Comparison of ENCODE assay signal across 10 cellular contexts in genomic region chr12:111030800-111031199, GRCh38. TPM values are rescaled to one million over a fixed set of nuclear protein-coding genes. Genes with fewer than 3 reads are reported as not detected.
"Had no signal": no experiment of that assay in that cellular context is flagged by ENCODE, and none has a peak within 500 bp of the region (broad histone marks: within the 10 kb centered on the region; RNA-seq: fewer than 3 reads in every experiment).

No MANE protein-coding gene starts in this region.

- H3K36me3 ChIP-seq: HAP-1 had no signal

- DNase-seq: GM23248, GOT3, H7, IMR-90, KG1 had no signal

- H2AFZ ChIP-seq: GM23248 had no signal

- H3K4me3 ChIP-seq: GM23248, HAP-1, K562 had no signal

- H3K9ac ChIP-seq: GM23248 had no signal

- ATAC-seq: HCT116, K562 had no signal

- H3K9me3 ChIP-seq: HAP-1 had no signal

- H3K27ac ChIP-seq: GM23248, HL-60 had no signal

RNA-seq across cellular contexts. Expression of gene CUX2, which starts 3.2 kb away (rescaled TPM):
- total RNA-seq: GM23248, HT1080, IMR-90, K562 had no signal
